8 cellular contexts compared by ENCODE assay signal in the genomic region with DNA sequence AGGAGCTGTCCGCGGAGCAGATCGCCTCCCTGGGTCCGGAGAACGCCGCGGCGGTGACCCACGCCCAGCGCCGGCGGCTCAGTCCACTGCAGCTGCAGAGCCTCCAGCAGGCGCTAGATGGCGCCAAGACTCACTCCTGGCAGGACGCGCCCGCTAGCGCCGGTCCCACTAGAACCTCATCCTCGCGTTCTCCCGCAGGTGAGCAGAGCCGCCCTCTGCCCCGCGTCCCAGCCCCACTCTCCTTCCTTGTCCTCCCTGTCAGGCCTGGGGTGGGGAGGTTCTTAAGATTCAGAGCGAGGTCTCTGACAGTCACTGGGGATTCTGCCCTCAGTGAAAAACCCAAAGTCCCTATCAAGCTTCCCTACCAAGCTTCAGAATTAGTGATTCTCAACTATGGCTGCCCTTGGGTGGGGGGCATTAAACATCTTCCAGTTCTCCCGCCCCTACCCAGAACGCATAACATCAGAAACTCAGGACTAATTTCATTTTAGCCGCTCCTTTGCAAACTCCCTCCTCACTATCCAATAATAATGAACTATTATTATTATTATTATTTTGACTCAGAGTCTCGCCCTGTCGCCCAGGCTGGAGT.
DNase-seq lines count a peak whose midpoint lies in the region; ATAC-seq and TF ChIP-seq lines count a peak whose summit lies in the region.
"Not testable (repeated sequence)": the region's sequence is repeated elsewhere in the genome, so short reads cannot be mapped to it uniquely, and the experiment has no call there.

No MANE protein-coding gene starts in this region.

- not testable (repeated sequence) for TF ChIP-seq CTCF in upper lobe of right lung (IDR thresholded peaks at IDR 0.05)

- H3K9me3 ChIP-seq in upper lobe of right lung, result not testable (repeated sequence)

- H3K9me3 Mint-ChIP-seq in effector memory CD8-positive, alpha-beta T cell; memory B cell: not testable (repeated sequence)

- intact Hi-C loops in upper lobe of right lung (cut with DNase I), result not testable (repeated sequence)

- not testable (repeated sequence) for H3K27me3 ChIP-seq in upper lobe of right lung

- not testable (repeated sequence) for H3K4me1 Mint-ChIP-seq in effector memory CD8-positive, alpha-beta T cell (ENCODE audit: low read depth in 2 of 2); memory B cell

- not testable (repeated sequence) for DNase-seq in effector memory CD8-positive, alpha-beta T cell; memory B cell (ENCODE audit: low spot score in 2 of 2); upper lobe of right lung

- H3K36me3 Mint-ChIP-seq in effector memory CD8-positive, alpha-beta T cell (ENCODE audit: insufficient read depth); memory B cell: not testable (repeated sequence)

- not testable (repeated sequence) for H3K4me3 Mint-ChIP-seq in effector memory CD8-positive, alpha-beta T cell; memory B cell

- not testable (repeated sequence) for H3K4me3 ChIP-seq in upper lobe of right lung

- ATAC-seq in GM18907 (IDR thresholded peaks at IDR 0.05; ENCODE audit: unreplicated experiment) (peak; percentile 82), GM21515 (IDR thresholded peaks at IDR 0.05; ENCODE audit: unreplicated experiment) (peak; percentile 78), HG02798 (IDR thresholded peaks at IDR 0.05; ENCODE audit: poor library complexity, unreplicated experiment) (peak; percentile 92), HG03280 (IDR thresholded peaks at IDR 0.05; ENCODE audit: unreplicated experiment) (peak; percentile 60), memory B cell (ENCODE audit: low read depth) (peak; percentile 82), upper lobe of right lung (peak; percentile 98)
- peak; percentile 77 to 84 for ATAC-seq in activated CD4-positive, CD25-positive, alpha-beta regulatory T cell treated with anti-CD3 and anti-CD28 coated beads, Interleukin-2, amount 50 U/mL, for 24 hours
- ATAC-seq in effector memory CD8-positive, alpha-beta T cell (replicated peaks), result peak; percentile 98

- not testable (repeated sequence) for H3K27ac Mint-ChIP-seq in effector memory CD8-positive, alpha-beta T cell; memory B cell

- H3K36me3 ChIP-seq in upper lobe of right lung, result not testable (repeated sequence)

- not testable (repeated sequence) for H3K4me1 ChIP-seq in upper lobe of right lung

- H3K27ac ChIP-seq in upper lobe of right lung, result not testable (repeated sequence)

- H3K27me3 Mint-ChIP-seq in effector memory CD8-positive, alpha-beta T cell; memory B cell: not testable (repeated sequence)
